11 cellular contexts compared by ENCODE assay signal in the genomic region with DNA sequence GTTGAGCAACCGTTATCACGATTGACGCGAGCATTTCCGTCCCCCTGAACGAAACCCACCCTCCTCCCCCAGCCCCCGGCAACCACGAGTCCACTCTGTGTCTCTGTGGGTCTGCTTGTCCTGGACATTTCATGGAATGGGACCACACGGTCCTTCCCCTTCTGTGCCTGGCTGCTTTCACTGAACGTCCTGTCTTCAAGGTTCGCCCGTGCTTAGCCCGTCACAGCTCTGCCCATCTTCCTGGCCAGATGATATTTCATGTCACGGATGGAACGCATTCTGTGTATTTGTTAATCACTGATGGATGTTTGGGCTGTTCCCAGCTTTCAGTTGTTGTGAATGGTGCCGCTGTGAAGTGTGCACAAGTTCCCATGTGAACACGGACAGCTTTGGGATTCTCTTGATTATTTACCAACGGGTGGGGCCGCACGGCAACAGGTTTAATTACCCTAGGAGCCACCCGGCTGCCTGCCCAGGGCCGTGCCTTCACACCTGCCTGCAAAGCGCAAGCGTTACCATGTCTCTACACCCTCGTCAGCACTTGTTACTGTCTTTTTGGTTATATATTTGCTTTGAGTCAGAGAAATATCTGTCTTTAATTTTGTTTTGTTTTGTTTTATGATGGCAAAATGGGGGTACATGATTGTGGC. TPM values are rescaled to one million over a fixed set of nuclear protein-coding genes. Genes with fewer than 3 reads are reported as not detected.
DNase-seq lines count a peak whose midpoint lies in the region; ATAC-seq and TF ChIP-seq lines count a peak whose summit lies in the region.
"Had no signal": no experiment of that assay in that cellular context is flagged by ENCODE, and none has a peak within 500 bp of the region (broad histone marks: within the 10 kb centered on the region; RNA-seq: fewer than 3 reads in every experiment).

No MANE protein-coding gene starts in this region.

- H3K9me3 Mint-ChIP-seq in activated T-cell treated with anti-CD3 and anti-CD28 coated beads, Interleukin-2, amount 50 U/mL, for 72 hours: peaks cover 12 to 18% of the 10 kb centered on the region in 2 donors
- H3K9me3 Mint-ChIP-seq in immature natural killer cell: peaks cover 0 to 24% (median 4%) of the 10 kb centered on the region in 6 donors
- peaks cover 11% of the 10 kb centered on the region for H3K9me3 Mint-ChIP-seq in stimulated activated memory B cell treated with anti-CD40 and anti-IgM and Interleukin-4, amounts not matched to agents 10 μg/mL and 1 μg/mL and 100 μg/mL, for 72 hours
- H3K9me3 Mint-ChIP-seq in mesothelial cell of epicardium: peaks cover 30% of the 10 kb centered on the region

- H3K27me3 Mint-ChIP-seq in activated T-cell treated with anti-CD3 and anti-CD28 coated beads, Interleukin-2, amount 50 U/mL, for 72 hours (ENCODE audit: low read depth): no peaks in the 10 kb centered on the region
- H3K27me3 Mint-ChIP-seq in immature natural killer cell (ENCODE audit: low read depth in 3 of 3) (peaks cover 7 to 35% (median 13%) of the 10 kb centered on the region in 3 donors), mesothelial cell of epicardium (ENCODE audit: low read depth) (no peaks in the 10 kb centered on the region)
- no peaks in the 10 kb centered on the region for H3K27me3 Mint-ChIP-seq in stimulated activated memory B cell treated with anti-CD40 and anti-IgM and Interleukin-4, amounts not matched to agents 10 μg/mL and 1 μg/mL and 100 μg/mL, for 72 hours

- peaks cover 24 to 30% of the 10 kb centered on the region in 2 donors for H3K36me3 Mint-ChIP-seq in activated T-cell treated with anti-CD3 and anti-CD28 coated beads, Interleukin-2, amount 50 U/mL, for 72 hours (ENCODE audit: insufficient read depth in 2 of 2)
- H3K36me3 Mint-ChIP-seq in immature natural killer cell: peaks cover 19 to 29% (median 24%) of the 10 kb centered on the region in 3 donors
- peaks cover 23% of the 10 kb centered on the region for H3K36me3 Mint-ChIP-seq in stimulated activated memory B cell treated with anti-CD40 and anti-IgM and Interleukin-4, amounts not matched to agents 10 μg/mL and 1 μg/mL and 100 μg/mL, for 72 hours
- H3K36me3 Mint-ChIP-seq in mesothelial cell of epicardium: peaks cover 16% of the 10 kb centered on the region

- no peak for ATAC-seq in activated T-cell treated with anti-CD3 and anti-CD28 coated beads, Interleukin-2, amount 50 U/mL, for 72 hours (replicated peaks in 1 of 2)
- no peak for ATAC-seq in stimulated activated memory B cell treated with anti-CD40 and anti-IgM and Interleukin-4, amounts not matched to agents 10 μg/mL and 1 μg/mL and 100 μg/mL, for 72 hours
- ATAC-seq in HG03378 (IDR thresholded peaks at IDR 0.05; ENCODE audit: unreplicated experiment): no peak

- DNase-seq in activated T-cell treated with anti-CD3 and anti-CD28 coated beads, Interleukin-2, amount 50 U/mL, for 72 hours: no peak
- DNase-seq in activated T-cell treated with anti-CD3 and anti-CD28 coated beads for 4 hours (no peak), NCI-H774 (lab: John Stamatoyannopoulos, UW) (peak; percentile 66), immature natural killer cell (no peak), mesothelial cell of epicardium (ENCODE audit: low spot score in 2 of 2, unreplicated experiment in 2 of 2) (no peak), NOMO-1 (lab: John Stamatoyannopoulos, UW; ENCODE audit: unreplicated experiment in 2 of 2) (no peak)
- DNase-seq: GOT3, SK-N-SH, spleen had no signal

- TF ChIP-seq CTCF in mesothelial cell of epicardium (IDR thresholded peaks at IDR 0.05; ENCODE audit: unreplicated experiment): no peak

- peak overlapping the region; percentile 72 for H3K27ac Mint-ChIP-seq in activated T-cell treated with anti-CD3 and anti-CD28 coated beads, Interleukin-2, amount 50 U/mL, for 72 hours
- peak overlapping the region; percentile 61 to 96 (median 88) for H3K27ac Mint-ChIP-seq in immature natural killer cell
- peak overlapping the region; percentile 82 for H3K27ac Mint-ChIP-seq in stimulated activated memory B cell treated with anti-CD40 and anti-IgM and Interleukin-4, amounts not matched to agents 10 μg/mL and 1 μg/mL and 100 μg/mL, for 72 hours
- no peak overlapping the region for H3K27ac Mint-ChIP-seq in mesothelial cell of epicardium

- H3K4me3 Mint-ChIP-seq in activated T-cell treated with anti-CD3 and anti-CD28 coated beads, Interleukin-2, amount 50 U/mL, for 72 hours: peak overlapping the region in 1 of 2 donors; percentile 31
- H3K4me3 Mint-ChIP-seq in immature natural killer cell: peak overlapping the region; percentile 7 to 74 (median 60)
- H3K4me3 Mint-ChIP-seq in stimulated activated memory B cell treated with anti-CD40 and anti-IgM and Interleukin-4, amounts not matched to agents 10 μg/mL and 1 μg/mL and 100 μg/mL, for 72 hours: no peak overlapping the region
- H3K4me3 Mint-ChIP-seq in mesothelial cell of epicardium: no peak overlapping the region

- peaks cover 16% of the 10 kb centered on the region for H3K4me1 Mint-ChIP-seq in activated T-cell treated with anti-CD3 and anti-CD28 coated beads, Interleukin-2, amount 50 U/mL, for 72 hours (ENCODE audit: low read depth)
- H3K4me1 Mint-ChIP-seq in immature natural killer cell (peaks cover 68 to 71% of the 10 kb centered on the region in 2 donors), mesothelial cell of epicardium (no peaks in the 10 kb centered on the region)
- H3K4me1 Mint-ChIP-seq in stimulated activated memory B cell treated with anti-CD40 and anti-IgM and Interleukin-4, amounts not matched to agents 10 μg/mL and 1 μg/mL and 100 μg/mL, for 72 hours: peaks cover 27% of the 10 kb centered on the region

RNA-seq across cellular contexts. Expression of a gene that starts 42.5 kb away (rescaled TPM):
- total RNA-seq in activated T-cell treated with anti-CD3 and anti-CD28 coated beads, Interleukin-2, amount 50 U/mL, for 72 hours: 10 to 100 TPM; 39.2 to 48.9 TPM
- polyA plus RNA-seq in immature natural killer cell: 100 to 1,000 TPM in 1 of 3 donors, 10 to 100 TPM in 2; 37.4 to 153 (median 64.8) TPM
- 13.5 to 14.6 TPM (median 13.7 TPM) in 3 replicates for total RNA-seq in mesothelial cell of epicardium

Comparison
In these comparisons a context has a peak if more than half of its experiments do, and no peak if none do; other contexts are left out.
1. H3K4me3 Mint-ChIP-seq: peak in immature natural killer cell (5 of 5); none in stimulated activated memory B cell treated with anti-CD40 and anti-IgM and Interleukin-4, amounts not matched to agents 10 μg/mL and 1 μg/mL and 100 μg/mL, for 72 hours (single experiment) and mesothelial cell of epicardium (single experiment).